Comparison of ENCODE assay signal across 16 cellular contexts in the genomic region with DNA sequence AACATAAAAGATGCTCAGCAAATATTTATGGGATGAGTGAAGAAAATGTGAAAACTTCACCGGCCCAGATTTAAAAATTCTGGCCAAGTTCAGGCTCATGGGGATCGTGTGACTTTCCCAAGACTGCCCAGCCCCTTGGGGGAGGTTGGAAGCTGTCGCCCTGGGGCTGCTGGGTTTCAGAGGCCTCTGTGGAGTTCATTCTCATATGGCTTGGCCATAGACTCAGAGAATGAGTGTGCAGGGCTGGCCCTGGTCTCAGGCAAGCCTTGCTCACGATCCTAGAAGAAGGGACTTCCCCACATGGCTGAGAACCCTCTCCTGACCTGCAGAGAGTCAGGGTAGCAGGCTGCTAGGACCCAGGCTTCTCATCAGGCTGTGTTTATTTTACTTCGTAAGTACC. TPM values are rescaled to one million over a fixed set of nuclear protein-coding genes. Genes with fewer than 3 reads are reported as not detected.
DNase-seq lines count a peak whose midpoint lies in the region; ATAC-seq and TF ChIP-seq lines count a peak whose summit lies in the region.
"Had no signal": no experiment of that assay in that cellular context is flagged by ENCODE, and none has a peak within 500 bp of the region (broad histone marks: within the 10 kb centered on the region; RNA-seq: fewer than 3 reads in every experiment).

No MANE protein-coding gene starts in this region.

- no peak overlapping the region for H3K4me3 Mint-ChIP-seq in chondrocyte (ENCODE audit: unreplicated experiment)
- H3K4me3 Mint-ChIP-seq in stimulated activated naive B cell treated with anti-CD40 and anti-IgM and Interleukin-4, amounts not matched to agents 10 μg/mL and 1 μg/mL and 100 μg/mL, for 72 hours: no peak overlapping the region
- H3K4me3 Mint-ChIP-seq: activated T-cell treated with anti-CD3 and anti-CD28 coated beads, Interleukin-2, amount 50 U/mL, for 72 hours; central memory CD8-positive, alpha-beta T cell; neural crest cell had no signal

- ATAC-seq in GM18520 (IDR thresholded peaks at IDR 0.05; ENCODE audit: unreplicated experiment) (peak; percentile 63), HG02798 (IDR thresholded peaks at IDR 0.05; ENCODE audit: poor library complexity, unreplicated experiment) (peak; percentile 66), HG02970 (IDR thresholded peaks at IDR 0.05; ENCODE audit: low FRiP score, unreplicated experiment) (no peak), HG03045 (IDR thresholded peaks at IDR 0.05; ENCODE audit: unreplicated experiment) (no peak)
- ATAC-seq in stimulated activated naive B cell treated with anti-CD40 and anti-IgM and Interleukin-4, amounts not matched to agents 10 μg/mL and 1 μg/mL and 100 μg/mL, for 72 hours (replicated peaks): peak; percentile 63 to 91
- ATAC-seq: activated T-cell treated with anti-CD3 and anti-CD28 coated beads, Interleukin-2, amount 50 U/mL, for 72 hours; gastroesophageal sphincter had no signal

- H3K9me3 Mint-ChIP-seq in chondrocyte (ENCODE audit: low read depth): peaks cover 3% of the 10 kb centered on the region
- H3K9me3 Mint-ChIP-seq in stimulated activated naive B cell treated with anti-CD40 and anti-IgM and Interleukin-4, amounts not matched to agents 10 μg/mL and 1 μg/mL and 100 μg/mL, for 72 hours: peaks cover 0 to 9% of the 10 kb centered on the region in 2 donors
- H3K9me3 Mint-ChIP-seq: activated T-cell treated with anti-CD3 and anti-CD28 coated beads, Interleukin-2, amount 50 U/mL, for 72 hours; central memory CD8-positive, alpha-beta T cell had no signal

- H3K27me3 Mint-ChIP-seq in chondrocyte (ENCODE audit: low read depth): no peaks in the 10 kb centered on the region
- H3K27me3 Mint-ChIP-seq in stimulated activated naive B cell treated with anti-CD40 and anti-IgM and Interleukin-4, amounts not matched to agents 10 μg/mL and 1 μg/mL and 100 μg/mL, for 72 hours: no peaks in the 10 kb centered on the region

- H3K27ac Mint-ChIP-seq in chondrocyte (ENCODE audit: unreplicated experiment): peak overlapping the region; percentile 75
- no peak overlapping the region for H3K27ac Mint-ChIP-seq in stimulated activated naive B cell treated with anti-CD40 and anti-IgM and Interleukin-4, amounts not matched to agents 10 μg/mL and 1 μg/mL and 100 μg/mL, for 72 hours
- H3K27ac Mint-ChIP-seq: activated T-cell treated with anti-CD3 and anti-CD28 coated beads, Interleukin-2, amount 50 U/mL, for 72 hours had no signal

- peaks cover 3% of the 10 kb centered on the region for H3K36me3 Mint-ChIP-seq in chondrocyte (ENCODE audit: low read depth)
- H3K36me3 Mint-ChIP-seq in stimulated activated naive B cell treated with anti-CD40 and anti-IgM and Interleukin-4, amounts not matched to agents 10 μg/mL and 1 μg/mL and 100 μg/mL, for 72 hours: peaks cover 1 to 5% of the 10 kb centered on the region in 2 donors

- TF ChIP-seq CTCF in chondrocyte (IDR thresholded peaks at IDR 0.05): no peak

- no peak for DNase-seq in chondrocyte (ENCODE audit: low spot score)
- DNase-seq in stimulated activated naive B cell treated with anti-CD40 and anti-IgM and Interleukin-4, amounts not matched to agents 10 μg/mL and 1 μg/mL and 100 μg/mL, for 72 hours: no peak
- DNase-seq in D341Med (ENCODE audit: low spot score): no peak
- DNase-seq: activated CD4-positive, alpha-beta T cell treated with anti-CD3 and anti-CD28 coated beads, Interleukin-2, amount 50 U/mL, for 4 hours; activated T-cell treated with anti-CD3 and anti-CD28 coated beads, Interleukin-2, amount 50 U/mL, for 72 hours; BE2C; DMS 273 treated with DMSO at 0.1 percent for 48 hours; NCI-H187; NCI-H524 treated with DMSO at 0.1 percent for 48 hours had no signal

- H3K4me1 Mint-ChIP-seq in chondrocyte (ENCODE audit: low read depth): peaks cover 42% of the 10 kb centered on the region
- H3K4me1 Mint-ChIP-seq in stimulated activated naive B cell treated with anti-CD40 and anti-IgM and Interleukin-4, amounts not matched to agents 10 μg/mL and 1 μg/mL and 100 μg/mL, for 72 hours: no peaks in the 10 kb centered on the region
- H3K4me1 Mint-ChIP-seq: central memory CD8-positive, alpha-beta T cell had no signal

RNA-seq across cellular contexts. Expression of gene PADI2, which starts 24.6 kb away (rescaled TPM):
- total RNA-seq in chondrocyte: 20.9 to 74.9 TPM (median 72.6 TPM) in 3 replicates

RNA-seq across cellular contexts. Expression of gene SDHB, which starts 40.8 kb away (rescaled TPM):
- 54.7 to 70.1 TPM (median 57.7 TPM) in 3 replicates for total RNA-seq in chondrocyte

Comparison
In these comparisons a context has a peak if more than half of its experiments do, and no peak if none do; other contexts are left out.
1. ATAC-seq: peak in GM18520 (single experiment), HG02798 (single experiment) and stimulated activated naive B cell treated with anti-CD40 and anti-IgM and Interleukin-4, amounts not matched to agents 10 μg/mL and 1 μg/mL and 100 μg/mL, for 72 hours (2 of 2); none in HG02970 (single experiment) and HG03045 (single experiment).